21 cellular contexts compared by ENCODE assay signal in genomic region chr5:168680395-168680794, GRCh38.
"Had no signal": no experiment of that assay in that cellular context is flagged by ENCODE, and none has a peak within 500 bp of the region (broad histone marks: within the 10 kb centered on the region; RNA-seq: fewer than 3 reads in every experiment).

No MANE protein-coding gene starts in this region.

- H3K4me3 Mint-ChIP-seq: activated CD8-positive, alpha-beta T cell treated with anti-CD3 and anti-CD28 coated beads for 36 hours; naive thymus-derived CD4-positive, alpha-beta T cell; stimulated activated naive CD8-positive, alpha-beta T cell treated with anti-CD3 and anti-CD28 coated beads, Interleukin-15, amount 100 ng/mL, for 72 hours had no signal

- H3K9me3 ChIP-seq: body of pancreas, colonic mucosa, left lung, prostate gland, SJCRH30, upper lobe of right lung had no signal

- H3K27ac ChIP-seq: body of pancreas, colonic mucosa, left lung, prostate gland, SJCRH30, WERI-Rb-1 had no signal

- H3K36me3 Mint-ChIP-seq: naive thymus-derived CD4-positive, alpha-beta T cell had no signal

- H3K27ac Mint-ChIP-seq: activated CD8-positive, alpha-beta T cell treated with anti-CD3 and anti-CD28 coated beads for 36 hours had no signal

- H3K4me3 ChIP-seq: body of pancreas, colonic mucosa, left lung, prostate gland, SJCRH30, upper lobe of right lung had no signal

- H3K9me3 Mint-ChIP-seq: activated CD8-positive, alpha-beta T cell treated with anti-CD3 and anti-CD28 coated beads for 36 hours; naive thymus-derived CD4-positive, alpha-beta T cell; stimulated activated naive CD8-positive, alpha-beta T cell treated with anti-CD3 and anti-CD28 coated beads, Interleukin-15, amount 100 ng/mL, for 72 hours had no signal

- H3K4me1 ChIP-seq: body of pancreas, colonic mucosa, left lung, prostate gland, SJCRH30 had no signal

- H3K27me3 ChIP-seq: body of pancreas, colonic mucosa, left lung, SJCRH30, upper lobe of right lung had no signal

- DNase-seq: activated CD4-positive, alpha-beta T cell treated with anti-CD3 and anti-CD28 coated beads for 4 hours; activated effector memory CD4-positive, alpha-beta T cell treated with Interleukin-2 at 50 U/mL for 16 hours; activated naive CD4-positive, alpha-beta T cell treated with anti-CD3 and anti-CD28 coated beads, Interleukin-2, amount 50 U/mL, for 16 hours; activated T-cell treated with anti-CD3 and anti-CD28 coated beads, Interleukin-2, amount 50 U/mL, for 1 hour; amygdala; body of pancreas; colonic mucosa; erythroblast; head of caudate nucleus; left lung; mesendoderm; naive thymus-derived CD4-positive, alpha-beta T cell; SJCRH30; small intestine; stimulated activated CD4-positive, alpha-beta T cell treated with anti-CD3 and anti-CD28 coated beads, Interleukin-4, amount 100 ng/mL, for 1 hour; stimulated activated naive CD8-positive, alpha-beta T cell treated with anti-CD3 and anti-CD28 coated beads, Interleukin-15, amount 100 ng/mL, for 72 hours; SW 1271; upper lobe of right lung; WERI-Rb-1 had no signal

- ATAC-seq: activated CD8-positive, alpha-beta T cell treated with anti-CD3 and anti-CD28 coated beads for 36 hours; naive thymus-derived CD4-positive, alpha-beta T cell; stimulated activated naive CD8-positive, alpha-beta T cell treated with anti-CD3 and anti-CD28 coated beads, Interleukin-15, amount 100 ng/mL, for 72 hours; upper lobe of right lung had no signal

- H3K36me3 ChIP-seq: colonic mucosa, left lung, prostate gland, SJCRH30, upper lobe of right lung, WERI-Rb-1 had no signal

- H3K27me3 Mint-ChIP-seq: activated CD8-positive, alpha-beta T cell treated with anti-CD3 and anti-CD28 coated beads for 36 hours; stimulated activated naive CD8-positive, alpha-beta T cell treated with anti-CD3 and anti-CD28 coated beads, Interleukin-15, amount 100 ng/mL, for 72 hours had no signal
